In genomic region chr18:69490072-69490471, GRCh38 we compare ENCODE assay signal across 19 cellular contexts.
"Had no signal": no experiment of that assay in that cellular context is flagged by ENCODE, and none has a peak within 500 bp of the region (broad histone marks: within the 10 kb centered on the region; RNA-seq: fewer than 3 reads in every experiment).

No MANE protein-coding gene starts in this region.

- H3K9me3 ChIP-seq: body of pancreas, lower lobe of right lung, sigmoid colon, thoracic aorta had no signal

- H3K4me3 ChIP-seq: body of pancreas, cardiac muscle cell, dorsolateral prefrontal cortex, lower lobe of right lung, sigmoid colon, thoracic aorta had no signal

- H3K4me3 Mint-ChIP-seq: activated CD4-positive, alpha-beta memory T cell treated with anti-CD3 and anti-CD28 coated beads, Interleukin-2, amount 10 ng/mL, durations not matched to agents 7 days and 5 days; activated CD4-positive, alpha-beta T cell treated with anti-CD3 and anti-CD28 coated beads, Interleukin-2, amount 10 ng/mL, durations not matched to agents 24 days and 14 days; activated naive CD4-positive, alpha-beta T cell treated with anti-CD3 and anti-CD28 coated beads, Interleukin-2, amount 10 ng/mL, durations not matched to agents 7 days and 5 days; activated T-cell treated with anti-CD3 and anti-CD28 coated beads, Interleukin-2, amount 50 U/mL, for 72 hours; effector memory CD8-positive, alpha-beta T cell; naive B cell; neural crest cell; type B pancreatic cell had no signal

- H3K4me1 ChIP-seq: body of pancreas, lower lobe of right lung had no signal

- H3K36me3 ChIP-seq: cardiac muscle cell, lower lobe of right lung, sigmoid colon, thoracic aorta had no signal

- H3K27me3 Mint-ChIP-seq: activated CD4-positive, alpha-beta memory T cell treated with anti-CD3 and anti-CD28 coated beads, Interleukin-2, amount 10 ng/mL, durations not matched to agents 7 days and 5 days; activated CD4-positive, alpha-beta T cell treated with anti-CD3 and anti-CD28 coated beads, Interleukin-2, amount 10 ng/mL, durations not matched to agents 24 days and 14 days; naive B cell; type B pancreatic cell had no signal

- H3K36me3 Mint-ChIP-seq: activated naive CD4-positive, alpha-beta T cell treated with anti-CD3 and anti-CD28 coated beads, Interleukin-2, amount 10 ng/mL, durations not matched to agents 7 days and 5 days; naive B cell; type B pancreatic cell had no signal

- H3K27me3 ChIP-seq: body of pancreas, cardiac muscle cell, dorsolateral prefrontal cortex, sigmoid colon had no signal

- H3K27ac ChIP-seq: body of pancreas, cardiac muscle cell, dorsolateral prefrontal cortex, lower lobe of right lung, sigmoid colon, thoracic aorta, VCaP had no signal

- H3K27ac Mint-ChIP-seq: activated CD4-positive, alpha-beta memory T cell treated with anti-CD3 and anti-CD28 coated beads, Interleukin-2, amount 10 ng/mL, durations not matched to agents 7 days and 5 days; activated CD4-positive, alpha-beta T cell treated with anti-CD3 and anti-CD28 coated beads, Interleukin-2, amount 10 ng/mL, durations not matched to agents 24 days and 14 days; activated naive CD4-positive, alpha-beta T cell treated with anti-CD3 and anti-CD28 coated beads, Interleukin-2, amount 10 ng/mL, durations not matched to agents 7 days and 5 days; activated T-cell treated with anti-CD3 and anti-CD28 coated beads, Interleukin-2, amount 50 U/mL, for 72 hours; effector memory CD8-positive, alpha-beta T cell; naive B cell; type B pancreatic cell had no signal

- H3K9me3 Mint-ChIP-seq: activated CD4-positive, alpha-beta memory T cell treated with anti-CD3 and anti-CD28 coated beads, Interleukin-2, amount 10 ng/mL, durations not matched to agents 7 days and 5 days; activated CD4-positive, alpha-beta T cell treated with anti-CD3 and anti-CD28 coated beads, Interleukin-2, amount 10 ng/mL, durations not matched to agents 24 days and 14 days; activated naive CD4-positive, alpha-beta T cell treated with anti-CD3 and anti-CD28 coated beads, Interleukin-2, amount 10 ng/mL, durations not matched to agents 7 days and 5 days; activated T-cell treated with anti-CD3 and anti-CD28 coated beads, Interleukin-2, amount 50 U/mL, for 72 hours; effector memory CD8-positive, alpha-beta T cell; neural crest cell; type B pancreatic cell had no signal

- H3K4me1 Mint-ChIP-seq: activated CD4-positive, alpha-beta memory T cell treated with anti-CD3 and anti-CD28 coated beads, Interleukin-2, amount 10 ng/mL, durations not matched to agents 7 days and 5 days; activated CD4-positive, alpha-beta T cell treated with anti-CD3 and anti-CD28 coated beads, Interleukin-2, amount 10 ng/mL, durations not matched to agents 24 days and 14 days; activated naive CD4-positive, alpha-beta T cell treated with anti-CD3 and anti-CD28 coated beads, Interleukin-2, amount 10 ng/mL, durations not matched to agents 7 days and 5 days; naive B cell; neural crest cell had no signal

- DNase-seq: activated CD4-positive, alpha-beta memory T cell treated with anti-CD3 and anti-CD28 coated beads, Interleukin-2, amount 10 ng/mL, durations not matched to agents 7 days and 5 days; activated CD4-positive, alpha-beta T cell treated with anti-CD3 and anti-CD28 coated beads, Interleukin-2, amount 10 ng/mL, durations not matched to agents 24 days and 14 days; activated effector memory CD4-positive, alpha-beta T cell treated with anti-CD3 and anti-CD28 coated beads, Interleukin-2, amount 50 U/mL, for 16 hours; activated naive CD4-positive, alpha-beta T cell treated with anti-CD3 and anti-CD28 coated beads, Interleukin-2, amount 10 ng/mL, durations not matched to agents 7 days and 5 days; activated T-cell treated with anti-CD3 and anti-CD28 coated beads, Interleukin-2, amount 50 U/mL, for 72 hours; body of pancreas; dorsolateral prefrontal cortex; effector memory CD8-positive, alpha-beta T cell; kidney; lower lobe of right lung; naive B cell; sigmoid colon; stimulated activated CD4-positive, alpha-beta T cell treated with anti-CD3 and anti-CD28 coated beads, Interleukin-2, amount 100 ng/mL, for 48 hours; stimulated activated naive CD4-positive, alpha-beta T cell had no signal
